23 cellular contexts compared by ENCODE assay signal in genomic region chr12:13805038-13805437, GRCh38.
"Had no signal": no experiment of that assay in that cellular context is flagged by ENCODE, and none has a peak within 500 bp of the region (broad histone marks: within the 10 kb centered on the region; RNA-seq: fewer than 3 reads in every experiment).

No MANE protein-coding gene starts in this region.

- H3K4me3 ChIP-seq: breast epithelium, Peyer's patch had no signal

- H3K27ac ChIP-seq: breast epithelium, Peyer's patch had no signal

- H3K27me3 ChIP-seq: breast epithelium, Peyer's patch had no signal

- H3K9me3 ChIP-seq: breast epithelium, Peyer's patch had no signal

- DNase-seq: activated B cell treated with CpG ODN at 0.5 μM for 24 hours; activated CD4-positive, alpha-beta T cell treated with anti-CD3 and anti-CD28 coated beads for 1 hour; activated CD4-positive, alpha-beta T cell treated with anti-CD3 and anti-CD28 coated beads, Interleukin-2, amount 10 ng/mL, durations not matched to agents 24 days and 14 days; activated CD4-positive, alpha-beta T cell treated with anti-CD3 and anti-CD28 coated beads, Interleukin-2, amount 50 U/mL, for 48 hours; activated CD8-positive, alpha-beta memory T cell treated with anti-CD3 and anti-CD28 coated beads, Interleukin-2, amount 10 ng/mL, durations not matched to agents 7 days and 5 days; activated effector memory CD4-positive, alpha-beta T cell treated with Interleukin-2 at 50 U/mL for 16 hours; activated naive CD4-positive, alpha-beta T cell; activated T-cell treated with anti-CD3 and anti-CD28 coated beads, Interleukin-2, amount 50 U/mL, for 24 hours; aorta; caudate nucleus; Kasumi-1; NCI-H1105 treated with DMSO at 0.1 percent for 48 hours; NCI-H146; NCI-H1930; NCI-H2171; NCI-H2227 treated with DMSO at 0.1 percent for 48 hours; NCI-H526; NK-92 treated with Interleukin-12 subunit alpha and Interleukin-12 subunit beta, amount 100 ng/mL, for 24 hours; Peyer's patch; SHP77 treated with DMSO at 0.1 percent for 48 hours; T-helper 17 cell; T-helper 9 cell had no signal

- ATAC-seq: activated CD8-positive, alpha-beta memory T cell treated with anti-CD3 and anti-CD28 coated beads, Interleukin-2, amount 10 ng/mL, durations not matched to agents 7 days and 5 days; T-helper 17 cell had no signal

- H3K36me3 ChIP-seq: breast epithelium, Peyer's patch had no signal

- H3K4me1 ChIP-seq: breast epithelium, Peyer's patch had no signal
